19 cellular contexts compared by ENCODE assay signal in the genomic region with DNA sequence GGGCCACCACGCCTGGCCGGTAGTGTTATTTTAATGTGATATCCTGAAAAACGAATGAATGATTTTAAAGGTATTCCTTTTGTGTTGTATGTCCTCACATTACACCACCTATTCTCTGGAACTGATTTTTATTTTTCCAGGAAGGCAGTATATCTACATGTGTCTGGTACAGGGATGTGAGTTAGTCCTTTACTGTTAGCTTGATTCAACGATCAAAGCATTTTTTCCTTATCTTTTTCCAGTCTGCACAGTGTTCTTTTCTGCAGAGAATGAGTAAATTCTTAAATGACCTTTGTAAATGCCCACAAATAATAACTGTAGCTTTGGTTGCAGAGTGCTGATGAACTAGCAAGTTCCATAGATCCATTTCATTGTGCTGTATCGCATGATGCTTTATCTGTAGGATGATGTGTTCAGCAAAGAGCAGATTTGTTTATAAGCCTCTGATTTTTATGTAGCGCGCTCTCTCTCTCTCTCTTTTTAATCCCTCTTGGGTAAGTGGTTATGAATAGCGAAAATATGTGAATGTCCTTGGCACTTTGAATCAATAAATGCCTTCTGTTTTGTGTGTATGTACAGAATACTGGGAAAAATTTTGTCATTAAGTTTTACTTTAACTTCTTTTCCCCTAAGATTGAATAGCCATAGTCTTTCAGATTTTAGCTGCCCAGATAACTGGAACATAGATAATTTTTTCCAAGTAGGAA.
DNase-seq lines count a peak whose midpoint lies in the region; ATAC-seq, FAIRE-seq and TF ChIP-seq lines count a peak whose summit lies in the region.
"Had no signal": no experiment of that assay in that cellular context is flagged by ENCODE, and none has a peak within 500 bp of the region (broad histone marks: within the 10 kb centered on the region; RNA-seq: fewer than 3 reads in every experiment).

No MANE protein-coding gene starts in this region.

- peak overlapping the region; percentile 39 for H3K27ac Mint-ChIP-seq in T-helper 17 cell
- peak overlapping the region; percentile 64 for H3K27ac Mint-ChIP-seq in activated naive CD8-positive, alpha-beta T cell
- H3K27ac Mint-ChIP-seq in glutamatergic neuron (ENCODE audit: unreplicated experiment), result peak overlapping the region; percentile 57
- H3K27ac Mint-ChIP-seq: activated B cell treated with CpG ODN at 0.5 μM for 24 hours had no signal

- DNase-seq in T-helper 17 cell (no peak), glutamatergic neuron (no peak), retinal pigment epithelial cell (ENCODE audit: low read depth) (peak; percentile 34), T1000 (lab: John Stamatoyannopoulos, UW) (no peak), RCC 7860 (ENCODE audit: low spot score) (no peak)
- DNase-seq: activated B cell treated with CpG ODN at 0.5 μM for 24 hours; cortex of kidney; left lung; NCI-H2029; NCI-H510A; ovary; SHP77; stimulated activated CD8-positive, alpha-beta memory T cell treated with anti-CD3 and anti-CD28 coated beads, Interleukin-4, amount 100 ng/mL, for 48 hours had no signal

- H3K4me1 Mint-ChIP-seq in T-helper 17 cell (peaks cover 7% of the 10 kb centered on the region), glutamatergic neuron (ENCODE audit: low read depth, unreplicated experiment) (peaks cover 10% of the 10 kb centered on the region)
- peaks cover 26% of the 10 kb centered on the region for H3K4me1 Mint-ChIP-seq in activated naive CD8-positive, alpha-beta T cell (ENCODE audit: low read depth)

- H3K9me3 ChIP-seq in T-helper 17 cell (ENCODE audit: control insufficient read depth, low read length, poor library complexity, severe bottlenecking), result no peaks in the 10 kb centered on the region
- H3K9me3 ChIP-seq: left lung, ovary, suprapubic skin had no signal

- no peaks in the 10 kb centered on the region for H3K27me3 Mint-ChIP-seq in T-helper 17 cell
- H3K27me3 Mint-ChIP-seq in activated naive CD8-positive, alpha-beta T cell, result no peaks in the 10 kb centered on the region
- no peaks in the 10 kb centered on the region for H3K27me3 Mint-ChIP-seq in glutamatergic neuron (ENCODE audit: unreplicated experiment)
- H3K27me3 Mint-ChIP-seq: activated B cell treated with CpG ODN at 0.5 μM for 24 hours had no signal

- no peak for TF ChIP-seq CTCF in glutamatergic neuron (IDR thresholded peaks at IDR 0.05; ENCODE audit: partially characterized antibody, unreplicated experiment)
- no peak for TF ChIP-seq CTCF in retinal pigment epithelial cell (conservative IDR thresholded peaks at IDR 0.05; ENCODE audit: low read depth, low read length)

- ATAC-seq in T-helper 17 cell (no peak), GM18868 (IDR thresholded peaks at IDR 0.05; ENCODE audit: unreplicated experiment) (no peak), GM18519 (IDR thresholded peaks at IDR 0.05; ENCODE audit: low FRiP score, unreplicated experiment) (no peak)

- H3K36me3 Mint-ChIP-seq in T-helper 17 cell (ENCODE audit: low read depth), result peaks cover 4% of the 10 kb centered on the region
- peaks cover 7% of the 10 kb centered on the region for H3K36me3 Mint-ChIP-seq in activated naive CD8-positive, alpha-beta T cell
- peaks cover 4% of the 10 kb centered on the region for H3K36me3 Mint-ChIP-seq in glutamatergic neuron (ENCODE audit: unreplicated experiment)

- H3K4me3 Mint-ChIP-seq in T-helper 17 cell (no peak overlapping the region), glutamatergic neuron (ENCODE audit: unreplicated experiment) (no peak overlapping the region)
- H3K4me3 Mint-ChIP-seq in activated naive CD8-positive, alpha-beta T cell, result no peak overlapping the region
- H3K4me3 Mint-ChIP-seq: activated B cell treated with CpG ODN at 0.5 μM for 24 hours; T-helper 1 cell treated with Interleukin-12 subunit alpha and Interleukin-12 subunit beta and Interleukin-4 antibody, amounts not matched to agents 30 μg/mL and 1 μg/mL, for 36 hours had no signal

- FAIRE-seq in RCC 7860 (lab: Jason Lieb, UNC), result no peak
- FAIRE-seq: G401.6 had no signal

- no peaks in the 10 kb centered on the region for H3K9me3 Mint-ChIP-seq in activated naive CD8-positive, alpha-beta T cell (ENCODE audit: low read depth)
- H3K9me3 Mint-ChIP-seq in glutamatergic neuron (ENCODE audit: unreplicated experiment), result peaks cover 11% of the 10 kb centered on the region
- H3K9me3 Mint-ChIP-seq: activated B cell treated with CpG ODN at 0.5 μM for 24 hours; T-helper 1 cell treated with Interleukin-12 subunit alpha and Interleukin-12 subunit beta and Interleukin-4 antibody, amounts not matched to agents 30 μg/mL and 1 μg/mL, for 36 hours had no signal

- no peak overlapping the region for H3K4me3 ChIP-seq in retinal pigment epithelial cell (ENCODE audit: low read length)
- H3K4me3 ChIP-seq: left lung, ovary, suprapubic skin had no signal
